In the genomic region with DNA sequence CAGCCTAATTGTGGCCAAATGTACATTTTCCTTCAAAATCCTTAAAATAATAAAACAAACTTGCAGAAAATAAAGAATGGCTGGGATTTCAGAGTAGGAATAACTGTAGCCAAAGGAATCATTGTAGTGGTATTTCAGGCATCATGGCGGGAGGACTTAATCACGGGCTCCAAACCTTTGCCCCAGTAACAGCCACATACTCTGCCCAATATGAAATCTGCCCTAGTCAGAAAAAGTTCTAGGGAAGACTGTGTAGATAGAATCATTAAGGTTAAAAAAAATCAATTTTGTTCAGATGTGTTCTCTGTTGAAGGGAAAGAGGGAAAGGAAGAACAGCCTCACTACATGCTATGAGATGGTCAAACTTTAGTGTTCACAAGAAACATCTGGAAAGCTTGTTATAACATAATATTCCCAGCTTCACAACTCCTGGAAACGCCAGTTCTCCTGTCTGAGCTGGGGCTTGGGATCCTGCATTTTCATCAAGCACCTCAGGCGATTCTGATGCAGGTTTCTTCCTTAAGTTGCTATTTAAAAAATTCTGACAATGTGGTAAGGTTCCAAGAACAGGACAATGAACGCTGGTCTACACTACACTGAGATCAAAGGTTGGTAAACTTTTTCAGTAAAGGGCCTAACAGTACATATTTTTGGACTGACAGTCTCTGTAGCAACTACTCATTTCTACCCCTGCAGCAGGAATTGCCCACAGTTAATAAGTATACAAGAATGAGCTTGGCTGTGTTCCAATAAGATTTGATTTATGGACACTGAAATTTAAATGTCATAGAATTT, we compare ENCODE assay signal across 9 cellular contexts.
DNase-seq lines count a peak whose midpoint lies in the region; ATAC-seq and TF ChIP-seq lines count a peak whose summit lies in the region.
"Had no signal": no experiment of that assay in that cellular context is flagged by ENCODE, and none has a peak within 500 bp of the region (broad histone marks: within the 10 kb centered on the region; RNA-seq: fewer than 3 reads in every experiment).

No MANE protein-coding gene starts in this region.

- DNase-seq in ELF-1 (ENCODE audit: low read depth, low spot score) (peak; percentile 40), HS-27A (ENCODE audit: low read depth) (peak; percentile 59), choroid plexus epithelial cell (ENCODE audit: low read depth) (peak; percentile 86), tibial nerve (ENCODE audit: low spot score in 2 of 2) (no peak)
- DNase-seq: DND-41 had no signal

- H3K9me3 ChIP-seq in muscle layer of duodenum (ENCODE audit: control insufficient read depth in 1 of 2, low read length in 2 of 2) (no peaks in the 10 kb centered on the region), tibial nerve (peaks cover 0 to 3% (median 0%) of the 10 kb centered on the region in 4 donors)

- TF ChIP-seq POLR2A in tibial nerve (IDR thresholded peaks at IDR 0.05) = no peak

- TF ChIP-seq EP300 in tibial nerve (IDR thresholded peaks at IDR 0.05) = no peak

- H3K4me3 ChIP-seq in choroid plexus epithelial cell (ENCODE audit: low read depth, low read length) = no peak overlapping the region
- H3K4me3 ChIP-seq in muscle layer of duodenum (ENCODE audit: low read depth in 1 of 2, low read length in 2 of 2) = no peak overlapping the region
- H3K4me3 ChIP-seq in tibial nerve = no peak overlapping the region

- TF ChIP-seq CTCF in choroid plexus epithelial cell (conservative IDR thresholded peaks at IDR 0.05; ENCODE audit: low read depth, low read length) (no peak), tibial nerve (IDR thresholded peaks at IDR 0.05) (no peak)

- H3K27ac ChIP-seq in muscle layer of duodenum (ENCODE audit: low read length) (peak overlapping the region; percentile 34), tibial nerve (peak overlapping the region in 2 of 4 donors; percentile 17 to 36)

- H3K36me3 ChIP-seq in muscle layer of duodenum (ENCODE audit: control insufficient read depth in 1 of 2, insufficient read depth in 2 of 2, low read length in 2 of 2) = peaks cover 4 to 9% of the 10 kb centered on the region in 2 donors
- no peaks in the 10 kb centered on the region for H3K36me3 ChIP-seq in tibial nerve

- H3K27me3 ChIP-seq in muscle layer of duodenum (ENCODE audit: low read depth, low read length) = no peaks in the 10 kb centered on the region
- H3K27me3 ChIP-seq in tibial nerve = no peaks in the 10 kb centered on the region

- H3K4me1 ChIP-seq in muscle layer of duodenum (ENCODE audit: control insufficient read depth in 1 of 2, insufficient read depth in 2 of 2, low read length in 2 of 2) (peaks cover 14 to 15% of the 10 kb centered on the region in 2 donors), tibial nerve (peaks cover 0 to 46% (median 14%) of the 10 kb centered on the region in 4 donors)

- ATAC-seq in HG03280 (IDR thresholded peaks at IDR 0.05; ENCODE audit: unreplicated experiment) (no peak), HG02938 (IDR thresholded peaks at IDR 0.05; ENCODE audit: unreplicated experiment) (no peak), HG03469 (IDR thresholded peaks at IDR 0.05; ENCODE audit: unreplicated experiment) (no peak)

- 31 to 43% methylated on average over 5 of the region's 5 CpGs for WGBS in tibial nerve, 2 donors

Comparison
In these comparisons a context has a peak if more than half of its experiments do, and no peak if none do; other contexts are left out.
1. DNase-seq: peak in ELF-1 (single experiment), HS-27A (single experiment) and choroid plexus epithelial cell (single experiment); none in tibial nerve (0 of 2).